ENCODE assay signal across 19 cellular contexts in genomic region chr11:17259519-17259918, GRCh38.
"Had no signal": no experiment of that assay in that cellular context is flagged by ENCODE, and none has a peak within 500 bp of the region (broad histone marks: within the 10 kb centered on the region; RNA-seq: fewer than 3 reads in every experiment).

No MANE protein-coding gene starts in this region.

- H3K27ac Mint-ChIP-seq: brain; T-helper 1 cell treated with Interleukin-12 subunit alpha and Interleukin-12 subunit beta and Interleukin-4 antibody, amounts not matched to agents 30 μg/mL and 1 μg/mL, for 36 hours had no signal

- H3K4me2 ChIP-seq: SK-N-SH had no signal

- H3K36me3 Mint-ChIP-seq: brain had no signal

- H3K4me1 Mint-ChIP-seq: neural crest cell had no signal

- DNase-seq: activated CD4-positive, alpha-beta T cell treated with anti-CD3 and anti-CD28 coated beads for 4 hours; activated CD8-positive, alpha-beta memory T cell treated with anti-CD3 and anti-CD28 coated beads, Interleukin-2, amount 50 U/mL, for 48 hours; activated naive CD4-positive, alpha-beta T cell treated with Interleukin-2 at 50 U/mL for 16 hours; adrenal gland; cortex of kidney; effector CD4-positive, alpha-beta T cell; heart left ventricle; left colon; right cardiac atrium; SK-N-SH; small intestine; stomach; testis; WERI-Rb-1 had no signal

- ATAC-seq: heart left ventricle, right cardiac atrium had no signal

- H3K9me3 ChIP-seq: adrenal gland, heart left ventricle, prostate gland, SK-N-SH, stomach, testis had no signal

- H3K4me3 Mint-ChIP-seq: brain; neural crest cell; T-helper 1 cell treated with Interleukin-12 subunit alpha and Interleukin-12 subunit beta and Interleukin-4 antibody, amounts not matched to agents 30 μg/mL and 1 μg/mL, for 36 hours had no signal

- H3K4me1 ChIP-seq: adrenal gland, heart left ventricle, prostate gland, testis had no signal

- H3K27ac ChIP-seq: adrenal gland, heart left ventricle, prostate gland, stomach, testis, WERI-Rb-1 had no signal

- H3K27me3 ChIP-seq: adrenal gland, heart left ventricle, stomach, testis had no signal

- H3K9ac ChIP-seq: SK-N-SH had no signal

- H3K36me3 ChIP-seq: adrenal gland, heart left ventricle, prostate gland, stomach, WERI-Rb-1 had no signal

- H3K4me3 ChIP-seq: adrenal gland, heart left ventricle, prostate gland, stomach, testis had no signal

- FAIRE-seq: frontal cortex, small intestine had no signal

- H3K27me3 Mint-ChIP-seq: brain had no signal

- H3K9me3 Mint-ChIP-seq: neural crest cell; T-helper 1 cell treated with Interleukin-12 subunit alpha and Interleukin-12 subunit beta and Interleukin-4 antibody, amounts not matched to agents 30 μg/mL and 1 μg/mL, for 36 hours had no signal
